In the genomic region with DNA sequence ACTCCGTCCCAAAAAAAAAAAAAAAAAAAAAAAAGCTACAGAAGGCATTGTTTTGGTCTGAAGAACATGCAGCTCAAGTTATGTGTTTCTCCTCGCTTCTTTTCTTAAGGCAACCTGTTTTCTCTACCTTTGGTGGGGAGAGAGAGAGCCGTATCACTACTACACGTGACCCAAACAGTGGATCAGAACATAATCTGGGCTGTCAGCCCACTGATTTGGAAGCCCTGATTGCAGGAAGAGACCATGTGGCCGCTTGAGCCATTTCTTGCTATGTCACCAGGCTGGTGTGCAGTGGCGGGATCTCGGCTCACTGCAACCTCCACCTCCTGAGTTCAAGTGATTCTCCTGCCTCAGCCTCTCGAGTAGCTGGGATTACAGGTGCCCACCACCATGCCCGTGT, we compare ENCODE assay signal across 21 cellular contexts.
DNase-seq lines count a peak whose midpoint lies in the region; ATAC-seq and TF ChIP-seq lines count a peak whose summit lies in the region.
"Had no signal": no experiment of that assay in that cellular context is flagged by ENCODE, and none has a peak within 500 bp of the region (broad histone marks: within the 10 kb centered on the region; RNA-seq: fewer than 3 reads in every experiment).

No MANE protein-coding gene starts in this region.

- H3K9me3 ChIP-seq in right atrium auricular region, result no peaks in the 10 kb centered on the region
- no peaks in the 10 kb centered on the region for H3K9me3 ChIP-seq in lower lobe of right lung
- no peaks in the 10 kb centered on the region for H3K9me3 ChIP-seq in subcutaneous abdominal adipose tissue (ENCODE audit: control insufficient read depth in 5 of 5, low read length in 5 of 5)
- H3K9me3 ChIP-seq: Caco-2 had no signal

- H3K27me3 ChIP-seq in right atrium auricular region, result no peaks in the 10 kb centered on the region
- no peaks in the 10 kb centered on the region for H3K27me3 ChIP-seq in lower lobe of right lung (ENCODE audit: low read depth)
- no peaks in the 10 kb centered on the region for H3K27me3 ChIP-seq in subcutaneous abdominal adipose tissue (ENCODE audit: control insufficient read depth in 5 of 5, insufficient read depth in 4 of 5, low read length in 5 of 5)

- H3K27ac ChIP-seq in right atrium auricular region, result peak overlapping the region; percentile 18 to 76
- H3K27ac ChIP-seq in lower lobe of right lung, result peak overlapping the region; percentile 16
- H3K27ac ChIP-seq in subcutaneous abdominal adipose tissue (ENCODE audit: low read depth, low read length), result peak overlapping the region; percentile 79
- H3K27ac ChIP-seq: C4-2B had no signal

- peaks cover 0 to 94% of the 10 kb centered on the region in 2 donors for H3K4me1 ChIP-seq in right atrium auricular region
- peaks cover 51% of the 10 kb centered on the region for H3K4me1 ChIP-seq in lower lobe of right lung
- peaks cover 6 to 99% (median 87%) of the 10 kb centered on the region in 5 donors for H3K4me1 ChIP-seq in subcutaneous abdominal adipose tissue (ENCODE audit: control insufficient read depth in 5 of 5, insufficient read depth in 5 of 5, low read length in 5 of 5)

- H3K4me3 ChIP-seq in right atrium auricular region (no peak overlapping the region), lower lobe of right lung (no peak overlapping the region), subcutaneous abdominal adipose tissue (ENCODE audit: low read depth in 1 of 5, low read length in 5 of 5) (no peak overlapping the region)

- DNase-seq in right atrium auricular region (ENCODE audit: low spot score) (no peak), Right ventricle myocardium inferior (ENCODE audit: missing footprints) (no peak), cerebellar cortex (ENCODE audit: low spot score) (peak; percentile 89), lower lobe of right lung (no peak)
- no peak for DNase-seq in activated T-cell treated with anti-CD3 and anti-CD28 coated beads, Interleukin-2, amount 50 U/mL, for 48 hours
- DNase-seq: Caco-2; CD8-positive, alpha-beta T cell; DMS79 treated with DMSO at 0.1 percent for 48 hours; H7; KG1; MM.1S; NCI-H2029; NCI-H446; NCI-H526; NCI-H82; NK-92 treated with Interleukin-12 subunit alpha and Interleukin-12 subunit beta, amount 100 ng/mL, for 24 hours; PC-3 had no signal

- H3K36me3 ChIP-seq in right atrium auricular region, result no peaks in the 10 kb centered on the region
- H3K36me3 ChIP-seq in lower lobe of right lung, result no peaks in the 10 kb centered on the region
- H3K36me3 ChIP-seq in subcutaneous abdominal adipose tissue (ENCODE audit: control insufficient read depth in 5 of 5, insufficient read depth in 5 of 5, low read length in 5 of 5), result peaks cover 0 to 35% (median 24%) of the 10 kb centered on the region in 5 donors

- TF ChIP-seq CTCF in right atrium auricular region (IDR thresholded peaks at IDR 0.05), result no peak
- TF ChIP-seq CTCF in lower lobe of right lung (IDR thresholded peaks at IDR 0.05), result no peak

- intact Hi-C loops in Right ventricle myocardium inferior (cut with DNase I) (no loop called here), lower lobe of right lung (cut with DNase I) (no loop called here)

- no peak overlapping the region for H3K9ac ChIP-seq in subcutaneous abdominal adipose tissue (ENCODE audit: low read length in 5 of 5)

- ATAC-seq in Right ventricle myocardium inferior, result no peak
- ATAC-seq in lower lobe of right lung, result no peak
- ATAC-seq in HG03159 (IDR thresholded peaks at IDR 0.05; ENCODE audit: unreplicated experiment), result no peak
- no peak for ATAC-seq in HG03432 (IDR thresholded peaks at IDR 0.05; ENCODE audit: unreplicated experiment)
- ATAC-seq: CD8-positive, alpha-beta T cell; PC-3 had no signal

Comparison
In these comparisons a context has a peak if more than half of its experiments do, and no peak if none do; other contexts are left out.
1. H3K27ac ChIP-seq: peak in every context shown above with its lines; median percentile 79 in subcutaneous abdominal adipose tissue; 47 in right atrium auricular region; 16 in lower lobe of right lung.